ENCODE assay signal across 12 cellular contexts in the genomic region with DNA sequence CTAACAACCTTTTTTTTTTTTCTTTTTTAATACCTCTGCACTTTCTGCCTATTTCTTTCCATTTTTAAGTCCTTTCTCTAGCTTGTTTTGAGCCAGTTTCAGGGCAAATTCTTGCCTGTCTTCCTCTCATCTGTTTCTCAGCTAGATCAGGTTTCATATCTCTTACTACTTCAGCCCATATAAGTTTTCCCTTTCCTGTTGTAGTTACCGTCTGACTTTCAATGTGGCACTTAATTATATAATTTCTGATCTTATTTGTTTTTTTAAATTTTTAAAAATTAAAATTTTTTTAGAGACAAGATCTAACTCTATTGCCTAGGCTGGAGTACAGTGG.
DNase-seq lines count a peak whose midpoint lies in the region; ATAC-seq, FAIRE-seq and TF ChIP-seq lines count a peak whose summit lies in the region.
"Had no signal": no experiment of that assay in that cellular context is flagged by ENCODE, and none has a peak within 500 bp of the region (broad histone marks: within the 10 kb centered on the region; RNA-seq: fewer than 3 reads in every experiment).

No MANE protein-coding gene starts in this region.

- H3K4me3 ChIP-seq in keratinocyte (ENCODE audit: control insufficient read depth in 2 of 3, extremely low read depth in 1 of 3, insufficient read depth in 2 of 3, low read depth in 1 of 3, low read length in 3 of 3) (no peak overlapping the region), prostate gland (no peak overlapping the region)
- H3K4me3 ChIP-seq: ovary, stomach had no signal

- peaks cover 65% of the 10 kb centered on the region for H3K4me1 Mint-ChIP-seq in activated T-helper 2 cell treated with anti-CD3 and anti-CD28 coated beads, Interferon-gamma antibody, Interleukin-2, Interleukin-4, amounts not matched to agents 10 μg/mL and 5 μg/mL and 100 μg/mL, durations not matched to agents 14 hours and 24 hours and 36 hours (ENCODE audit: low read depth)

- DNase-seq in EL, result peak; percentile 13
- DNase-seq in activated T-helper 2 cell treated with anti-CD3 and anti-CD28 coated beads, Interferon-gamma antibody, Interleukin-2, Interleukin-4, amounts not matched to agents 10 μg/mL and 5 μg/mL and 100 μg/mL, durations not matched to agents 14 hours and 24 hours and 36 hours (ENCODE audit: low spot score), result no peak
- no peak for DNase-seq in keratinocyte (ENCODE audit: low read depth, low spot score)
- DNase-seq in stimulated activated CD4-positive, alpha-beta T cell treated with anti-CD3 and anti-CD28 coated beads, Interleukin-1b, Interleukin-23, amount 100 ng/mL, for 48 hours, result no peak
- DNase-seq in prostate gland (ENCODE audit: low spot score), result no peak
- no peak for DNase-seq in NCI-H2029 treated with DMSO at 0.1 percent for 48 hours (lab: John Stamatoyannopoulos, UW)
- DNase-seq: ovary, stomach had no signal

- H3K36me3 Mint-ChIP-seq in activated T-helper 2 cell treated with anti-CD3 and anti-CD28 coated beads, Interferon-gamma antibody, Interleukin-2, Interleukin-4, amounts not matched to agents 10 μg/mL and 5 μg/mL and 100 μg/mL, durations not matched to agents 14 hours and 24 hours and 36 hours (ENCODE audit: low read depth), result peaks cover 8% of the 10 kb centered on the region

- no peak for FAIRE-seq in keratinocyte (lab: Jason Lieb, UNC)
- FAIRE-seq: H1, TTC549 had no signal

- peak overlapping the region; percentile 7 for H3K4me3 Mint-ChIP-seq in activated T-helper 2 cell treated with anti-CD3 and anti-CD28 coated beads, Interferon-gamma antibody, Interleukin-2, Interleukin-4, amounts not matched to agents 10 μg/mL and 5 μg/mL and 100 μg/mL, durations not matched to agents 14 hours and 24 hours and 36 hours (ENCODE audit: low read depth)

- TF ChIP-seq POLR2A in prostate gland (IDR thresholded peaks at IDR 0.05), result no peak

- dilution Hi-C loops in keratinocyte (cut with MboI; ENCODE audit: extremely low pct_ligation_motif_present, low sequenced_read_pairs), result no loop called here

- intact Hi-C loops in activated T-helper 2 cell treated with anti-CD3 and anti-CD28 coated beads, Interferon-gamma antibody, Interleukin-2, Interleukin-4, amounts not matched to agents 10 μg/mL and 5 μg/mL and 100 μg/mL, durations not matched to agents 14 hours and 24 hours and 36 hours (cut with micrococcal nuclease), result loop anchor here (5.0 to 10.0 kb wide), 4 partner anchors 139 to 468 kb away; a partner anchor contains a TSS
- intact Hi-C loops in prostate gland (cut with DNase I), result no loop called here

- H3K9ac ChIP-seq in keratinocyte (ENCODE audit: control insufficient read depth, extremely low read depth, insufficient read depth, low read length), result no peak overlapping the region

- no peaks in the 10 kb centered on the region for H3K79me2 ChIP-seq in keratinocyte (ENCODE audit: control insufficient read depth, insufficient read depth, low read length)

- WGBS in prostate gland, result 26% methylated on average over 1 of the region's 1 CpG

- H3K27ac ChIP-seq in keratinocyte (ENCODE audit: control insufficient read depth, insufficient read depth, low read length) (peak overlapping the region; percentile 86), prostate gland (peak overlapping the region in 1 of 2 donors; percentile 6)
- H3K27ac ChIP-seq: ovary, stomach had no signal

- no peaks in the 10 kb centered on the region for H3K9me1 ChIP-seq in keratinocyte (ENCODE audit: control insufficient read depth, extremely low read depth, insufficient read depth, low read length)

- no peaks in the 10 kb centered on the region for H4K20me1 ChIP-seq in keratinocyte (ENCODE audit: control insufficient read depth, extremely low read depth, insufficient read depth, low read length)

- H3K4me1 ChIP-seq in keratinocyte (ENCODE audit: control insufficient read depth, extremely low read depth, insufficient read depth, low read length), result peaks cover 41% of the 10 kb centered on the region
- no peaks in the 10 kb centered on the region for H3K4me1 ChIP-seq in prostate gland (replicated peaks)

- H3K27me3 Mint-ChIP-seq in activated T-helper 2 cell treated with anti-CD3 and anti-CD28 coated beads, Interferon-gamma antibody, Interleukin-2, Interleukin-4, amounts not matched to agents 10 μg/mL and 5 μg/mL and 100 μg/mL, durations not matched to agents 14 hours and 24 hours and 36 hours (ENCODE audit: low read depth), result no peaks in the 10 kb centered on the region

- no peaks in the 10 kb centered on the region for H3K9me3 Mint-ChIP-seq in activated T-helper 2 cell treated with anti-CD3 and anti-CD28 coated beads, Interferon-gamma antibody, Interleukin-2, Interleukin-4, amounts not matched to agents 10 μg/mL and 5 μg/mL and 100 μg/mL, durations not matched to agents 14 hours and 24 hours and 36 hours

- H3K9me3 ChIP-seq in keratinocyte (ENCODE audit: control insufficient read depth, low read depth, low read length), result no peaks in the 10 kb centered on the region
- H3K9me3 ChIP-seq in prostate gland, result no peaks in the 10 kb centered on the region
- H3K9me3 ChIP-seq: ovary, stomach had no signal

- no peak overlapping the region for H2AFZ ChIP-seq in keratinocyte (ENCODE audit: control insufficient read depth, low read length)

- H3K27ac Mint-ChIP-seq in activated T-helper 2 cell treated with anti-CD3 and anti-CD28 coated beads, Interferon-gamma antibody, Interleukin-2, Interleukin-4, amounts not matched to agents 10 μg/mL and 5 μg/mL and 100 μg/mL, durations not matched to agents 14 hours and 24 hours and 36 hours, result peak overlapping the region; percentile 91

- TF ChIP-seq CTCF in keratinocyte (optimal IDR thresholded peaks at IDR 0.05 in 1 of 3, IDR thresholded peaks at IDR 0.05 in 1 of 3, conservative IDR thresholded peaks at IDR 0.05 in 1 of 3; ENCODE audit: extremely low read depth in 1 of 3, insufficient read depth in 2 of 3, low read length in 3 of 3) (no peak), prostate gland (IDR thresholded peaks at IDR 0.05) (no peak)

- ATAC-seq in HG02885 (IDR thresholded peaks at IDR 0.05; ENCODE audit: poor library complexity, unreplicated experiment) (peak; percentile 20), HG02852 (IDR thresholded peaks at IDR 0.05; ENCODE audit: unreplicated experiment) (no peak)

- H3K36me3 ChIP-seq in keratinocyte (ENCODE audit: control insufficient read depth in 2 of 2, extremely low read depth in 1 of 2, insufficient read depth in 2 of 2, low read length in 2 of 2), result no peaks in the 10 kb centered on the region
- no peaks in the 10 kb centered on the region for H3K36me3 ChIP-seq in prostate gland
- H3K36me3 ChIP-seq: ovary, stomach had no signal

- H3K4me2 ChIP-seq in keratinocyte (ENCODE audit: control insufficient read depth, extremely low read depth, insufficient read depth, low read depth, low read length), result peak overlapping the region; percentile 25

- no peaks in the 10 kb centered on the region for H3K27me3 ChIP-seq in keratinocyte (ENCODE audit: control insufficient read depth, extremely low read depth, insufficient read depth, low read length)
- H3K27me3 ChIP-seq in prostate gland (replicated peaks; ENCODE audit: insufficient read depth), result no peaks in the 10 kb centered on the region
- H3K27me3 ChIP-seq: ovary, stomach had no signal
